Comparison of ENCODE assay signal across 1 cellular context in the genomic region with DNA sequence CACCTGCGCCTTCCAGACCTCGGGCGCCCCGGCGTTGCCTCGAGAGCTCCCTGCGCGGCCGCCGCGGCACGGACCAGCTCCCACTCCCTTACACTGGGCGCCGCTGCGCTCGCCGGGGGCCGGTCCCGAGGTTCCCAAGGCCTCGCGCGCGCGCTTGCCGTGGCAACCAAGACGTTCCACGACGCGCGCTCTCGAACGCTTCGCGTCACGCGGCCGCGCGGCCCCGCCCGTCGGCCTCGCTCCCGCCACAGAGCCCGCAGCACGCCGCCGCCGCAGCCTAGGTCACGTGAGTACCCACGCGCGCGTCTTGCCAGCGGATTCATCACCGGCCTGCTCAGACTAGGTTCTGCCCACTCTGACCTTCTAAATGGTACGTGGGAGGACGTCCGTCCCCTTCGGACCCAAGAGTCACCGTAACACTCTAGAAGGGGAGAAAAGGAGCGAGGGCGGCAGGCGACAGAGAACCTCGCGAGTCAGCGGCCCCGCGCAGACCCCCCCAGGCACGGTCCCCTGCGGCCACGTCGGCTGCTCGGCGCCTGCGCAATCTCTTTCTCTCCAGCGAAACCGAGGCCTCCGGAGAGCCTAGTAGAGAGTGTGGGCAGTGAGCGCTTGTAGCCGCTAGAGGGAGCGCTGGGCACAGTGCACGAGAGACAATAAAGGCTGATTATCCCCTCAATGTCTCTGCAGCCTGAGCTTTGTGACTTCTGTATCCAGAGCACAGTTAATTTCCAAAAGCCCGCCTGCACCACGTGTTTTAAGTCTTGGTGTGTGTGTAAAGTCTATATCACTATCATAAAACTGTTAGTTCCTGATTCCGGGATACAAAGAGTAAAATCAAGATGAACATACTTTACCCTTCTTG.
TF ChIP-seq lines count a peak whose summit lies in the region.

A gene with protein sequence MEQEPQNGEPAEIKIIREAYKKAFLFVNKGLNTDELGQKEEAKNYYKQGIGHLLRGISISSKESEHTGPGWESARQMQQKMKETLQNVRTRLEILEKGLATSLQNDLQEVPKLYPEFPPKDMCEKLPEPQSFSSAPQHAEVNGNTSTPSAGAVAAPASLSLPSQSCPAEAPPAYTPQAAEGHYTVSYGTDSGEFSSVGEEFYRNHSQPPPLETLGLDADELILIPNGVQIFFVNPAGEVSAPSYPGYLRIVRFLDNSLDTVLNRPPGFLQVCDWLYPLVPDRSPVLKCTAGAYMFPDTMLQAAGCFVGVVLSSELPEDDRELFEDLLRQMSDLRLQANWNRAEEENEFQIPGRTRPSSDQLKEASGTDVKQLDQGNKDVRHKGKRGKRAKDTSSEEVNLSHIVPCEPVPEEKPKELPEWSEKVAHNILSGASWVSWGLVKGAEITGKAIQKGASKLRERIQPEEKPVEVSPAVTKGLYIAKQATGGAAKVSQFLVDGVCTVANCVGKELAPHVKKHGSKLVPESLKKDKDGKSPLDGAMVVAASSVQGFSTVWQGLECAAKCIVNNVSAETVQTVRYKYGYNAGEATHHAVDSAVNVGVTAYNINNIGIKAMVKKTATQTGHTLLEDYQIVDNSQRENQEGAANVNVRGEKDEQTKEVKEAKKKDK (minus strand): TSS at position 173 of the 862 bp plus-strand sequence. CDS start 10,564 bp downstream, outside the sequence.

TF ChIP-seq in HepG2, 621 proteins besides CTCF, POLR2A, EP300 and RAD21 (continued from another document and continues in another):
- TF ChIP-seq, protein P1, sequence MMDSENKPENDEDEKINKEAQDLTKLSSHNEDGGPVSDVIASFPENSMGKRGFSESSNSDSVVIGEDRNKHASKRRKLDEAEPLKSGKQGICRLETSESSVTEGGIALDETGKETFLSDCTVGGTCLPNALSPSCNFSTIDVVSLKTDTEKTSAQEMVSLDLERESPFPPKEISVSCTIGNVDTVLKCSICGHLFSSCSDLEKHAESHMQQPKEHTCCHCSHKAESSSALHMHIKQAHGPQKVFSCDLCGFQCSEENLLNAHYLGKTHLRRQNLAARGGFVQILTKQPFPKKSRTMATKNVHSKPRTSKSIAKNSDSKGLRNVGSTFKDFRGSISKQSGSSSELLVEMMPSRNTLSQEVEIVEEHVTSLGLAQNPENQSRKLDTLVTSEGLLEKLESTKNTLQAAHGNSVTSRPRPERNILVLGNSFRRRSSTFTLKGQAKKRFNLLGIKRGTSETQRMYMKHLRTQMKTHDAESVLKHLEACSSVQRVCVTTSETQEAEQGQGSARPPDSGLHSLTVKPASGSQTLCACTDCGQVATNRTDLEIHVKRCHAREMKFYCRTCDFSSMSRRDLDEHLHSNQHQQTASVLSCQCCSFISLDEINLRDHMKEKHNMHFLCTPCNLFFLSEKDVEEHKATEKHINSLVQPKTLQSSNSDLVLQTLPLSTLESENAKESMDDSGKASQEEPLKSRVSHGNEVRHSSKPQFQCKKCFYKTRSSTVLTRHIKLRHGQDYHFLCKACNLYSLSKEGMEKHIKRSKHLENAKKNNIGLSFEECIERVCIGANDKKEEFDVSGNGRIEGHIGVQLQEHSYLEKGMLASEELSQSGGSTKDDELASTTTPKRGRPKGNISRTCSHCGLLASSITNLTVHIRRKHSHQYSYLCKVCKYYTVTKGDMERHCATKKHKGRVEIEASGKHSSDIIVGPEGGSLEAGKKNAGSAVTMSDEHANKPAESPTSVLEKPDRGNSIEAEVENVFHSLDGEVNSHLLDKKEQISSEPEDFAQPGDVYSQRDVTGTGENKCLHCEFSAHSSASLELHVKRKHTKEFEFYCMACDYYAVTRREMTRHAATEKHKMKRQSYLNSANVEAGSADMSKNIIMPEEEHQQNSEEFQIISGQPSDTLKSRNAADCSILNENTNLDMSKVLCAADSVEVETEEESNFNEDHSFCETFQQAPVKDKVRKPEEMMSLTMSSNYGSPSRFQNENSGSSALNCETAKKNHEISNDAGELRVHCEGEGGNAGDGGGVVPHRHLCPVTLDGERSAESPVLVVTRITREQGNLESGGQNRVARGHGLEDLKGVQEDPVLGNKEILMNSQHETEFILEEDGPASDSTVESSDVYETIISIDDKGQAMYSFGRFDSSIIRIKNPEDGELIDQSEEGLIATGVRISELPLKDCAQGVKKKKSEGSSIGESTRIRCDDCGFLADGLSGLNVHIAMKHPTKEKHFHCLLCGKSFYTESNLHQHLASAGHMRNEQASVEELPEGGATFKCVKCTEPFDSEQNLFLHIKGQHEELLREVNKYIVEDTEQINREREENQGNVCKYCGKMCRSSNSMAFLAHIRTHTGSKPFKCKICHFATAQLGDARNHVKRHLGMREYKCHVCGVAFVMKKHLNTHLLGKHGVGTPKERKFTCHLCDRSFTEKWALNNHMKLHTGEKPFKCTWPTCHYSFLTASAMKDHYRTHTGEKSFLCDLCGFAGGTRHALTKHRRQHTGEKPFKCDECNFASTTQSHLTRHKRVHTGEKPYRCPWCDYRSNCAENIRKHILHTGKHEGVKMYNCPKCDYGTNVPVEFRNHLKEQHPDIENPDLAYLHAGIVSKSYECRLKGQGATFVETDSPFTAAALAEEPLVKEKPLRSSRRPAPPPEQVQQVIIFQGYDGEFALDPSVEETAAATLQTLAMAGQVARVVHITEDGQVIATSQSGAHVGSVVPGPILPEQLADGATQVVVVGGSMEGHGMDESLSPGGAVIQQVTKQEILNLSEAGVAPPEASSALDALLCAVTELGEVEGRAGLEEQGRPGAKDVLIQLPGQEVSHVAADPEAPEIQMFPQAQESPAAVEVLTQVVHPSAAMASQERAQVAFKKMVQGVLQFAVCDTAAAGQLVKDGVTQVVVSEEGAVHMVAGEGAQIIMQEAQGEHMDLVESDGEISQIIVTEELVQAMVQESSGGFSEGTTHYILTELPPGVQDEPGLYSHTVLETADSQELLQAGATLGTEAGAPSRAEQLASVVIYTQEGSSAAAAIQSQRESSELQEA (CRISPR knock-in tag; IDR thresholded peaks at IDR 0.05; ENCODE audit: not compliant biosample characterization), result no peak
- TF ChIP-seq, protein P2, sequence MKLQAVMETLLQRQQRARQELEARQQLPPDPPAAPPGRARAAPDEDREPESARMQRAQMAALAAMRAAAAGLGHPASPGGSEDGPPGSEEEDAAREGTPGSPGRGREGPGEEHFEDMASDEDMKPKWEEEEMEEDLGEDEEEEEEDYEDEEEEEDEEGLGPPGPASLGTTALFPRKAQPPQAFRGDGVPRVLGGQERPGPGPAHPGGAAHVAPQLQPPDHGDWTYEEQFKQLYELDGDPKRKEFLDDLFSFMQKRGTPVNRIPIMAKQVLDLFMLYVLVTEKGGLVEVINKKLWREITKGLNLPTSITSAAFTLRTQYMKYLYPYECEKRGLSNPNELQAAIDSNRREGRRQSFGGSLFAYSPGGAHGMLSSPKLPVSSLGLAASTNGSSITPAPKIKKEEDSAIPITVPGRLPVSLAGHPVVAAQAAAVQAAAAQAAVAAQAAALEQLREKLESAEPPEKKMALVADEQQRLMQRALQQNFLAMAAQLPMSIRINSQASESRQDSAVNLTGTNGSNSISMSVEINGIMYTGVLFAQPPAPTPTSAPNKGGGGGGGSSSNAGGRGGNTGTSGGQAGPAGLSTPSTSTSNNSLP (IDR thresholded peaks at IDR 0.05; ENCODE audit: low read depth, low read length), result peak; percentile 45; the same call in 1 of the 2 replicates
- TF ChIP-seq THYN1 (CRISPR knock-in tag; IDR thresholded peaks at IDR 0.05; ENCODE audit: borderline replicate concordance, low read depth) (no peak), ZSCAN30 (CRISPR knock-in tag; IDR thresholded peaks at IDR 0.05) (no peak), ZNF274 (CRISPR knock-in tag; IDR thresholded peaks at IDR 0.05) (0 out of 2 replicates have a peak, but pooled peaks have one; percentile 59), FOXJ3 (CRISPR knock-in tag; IDR thresholded peaks at IDR 0.05; ENCODE audit: borderline replicate concordance) (no peak), MYC (CRISPR knock-in tag; IDR thresholded peaks at IDR 0.05; ENCODE audit: borderline replicate concordance) (peak; percentile 13; the same call in 1 of the 2 replicates), IRF2 (CRISPR knock-in tag; IDR thresholded peaks at IDR 0.05) (no peak), ASH2L (IDR thresholded peaks at IDR 0.05; ENCODE audit: insufficient read length, low read depth, low read length) (no peak), ZNF484 (CRISPR knock-in tag; IDR thresholded peaks at IDR 0.05; ENCODE audit: borderline replicate concordance, low read depth) (no peak), ZBTB42 (CRISPR knock-in tag; IDR thresholded peaks at IDR 0.05) (no peak), SMC3 (IDR thresholded peaks at IDR 0.05; ENCODE audit: low read length) (peak; percentile 43), NONO (IDR thresholded peaks at IDR 0.05) (no peak), NONO (CRISPR knock-in tag; conservative IDR thresholded peaks at IDR 0.05) (peak; percentile 45; the same call in 1 of the 2 replicates), GATAD1 (CRISPR knock-in tag; IDR thresholded peaks at IDR 0.05) (0 out of 2 replicates have a peak, but pooled peaks have one; percentile 20), KMT2A (CRISPR knock-in tag; IDR thresholded peaks at IDR 0.05) (peak; percentile 61; the same call in 1 of the 2 replicates), GLI4 (CRISPR knock-in tag; IDR thresholded peaks at IDR 0.05; ENCODE audit: borderline replicate concordance) (peak; percentile 32; the same call in 1 of the 2 replicates)
- TF ChIP-seq, protein P3, sequence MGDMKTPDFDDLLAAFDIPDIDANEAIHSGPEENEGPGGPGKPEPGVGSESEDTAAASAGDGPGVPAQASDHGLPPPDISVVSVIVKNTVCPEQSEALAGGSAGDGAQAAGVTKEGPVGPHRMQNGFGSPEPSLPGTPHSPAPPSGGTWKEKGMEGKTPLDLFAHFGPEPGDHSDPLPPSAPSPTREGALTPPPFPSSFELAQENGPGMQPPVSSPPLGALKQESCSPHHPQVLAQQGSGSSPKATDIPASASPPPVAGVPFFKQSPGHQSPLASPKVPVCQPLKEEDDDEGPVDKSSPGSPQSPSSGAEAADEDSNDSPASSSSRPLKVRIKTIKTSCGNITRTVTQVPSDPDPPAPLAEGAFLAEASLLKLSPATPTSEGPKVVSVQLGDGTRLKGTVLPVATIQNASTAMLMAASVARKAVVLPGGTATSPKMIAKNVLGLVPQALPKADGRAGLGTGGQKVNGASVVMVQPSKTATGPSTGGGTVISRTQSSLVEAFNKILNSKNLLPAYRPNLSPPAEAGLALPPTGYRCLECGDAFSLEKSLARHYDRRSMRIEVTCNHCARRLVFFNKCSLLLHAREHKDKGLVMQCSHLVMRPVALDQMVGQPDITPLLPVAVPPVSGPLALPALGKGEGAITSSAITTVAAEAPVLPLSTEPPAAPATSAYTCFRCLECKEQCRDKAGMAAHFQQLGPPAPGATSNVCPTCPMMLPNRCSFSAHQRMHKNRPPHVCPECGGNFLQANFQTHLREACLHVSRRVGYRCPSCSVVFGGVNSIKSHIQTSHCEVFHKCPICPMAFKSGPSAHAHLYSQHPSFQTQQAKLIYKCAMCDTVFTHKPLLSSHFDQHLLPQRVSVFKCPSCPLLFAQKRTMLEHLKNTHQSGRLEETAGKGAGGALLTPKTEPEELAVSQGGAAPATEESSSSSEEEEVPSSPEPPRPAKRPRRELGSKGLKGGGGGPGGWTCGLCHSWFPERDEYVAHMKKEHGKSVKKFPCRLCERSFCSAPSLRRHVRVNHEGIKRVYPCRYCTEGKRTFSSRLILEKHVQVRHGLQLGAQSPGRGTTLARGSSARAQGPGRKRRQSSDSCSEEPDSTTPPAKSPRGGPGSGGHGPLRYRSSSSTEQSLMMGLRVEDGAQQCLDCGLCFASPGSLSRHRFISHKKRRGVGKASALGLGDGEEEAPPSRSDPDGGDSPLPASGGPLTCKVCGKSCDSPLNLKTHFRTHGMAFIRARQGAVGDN (CRISPR knock-in tag; IDR thresholded peaks at IDR 0.05), result peak; percentile 77
- TF ChIP-seq, protein P4, sequence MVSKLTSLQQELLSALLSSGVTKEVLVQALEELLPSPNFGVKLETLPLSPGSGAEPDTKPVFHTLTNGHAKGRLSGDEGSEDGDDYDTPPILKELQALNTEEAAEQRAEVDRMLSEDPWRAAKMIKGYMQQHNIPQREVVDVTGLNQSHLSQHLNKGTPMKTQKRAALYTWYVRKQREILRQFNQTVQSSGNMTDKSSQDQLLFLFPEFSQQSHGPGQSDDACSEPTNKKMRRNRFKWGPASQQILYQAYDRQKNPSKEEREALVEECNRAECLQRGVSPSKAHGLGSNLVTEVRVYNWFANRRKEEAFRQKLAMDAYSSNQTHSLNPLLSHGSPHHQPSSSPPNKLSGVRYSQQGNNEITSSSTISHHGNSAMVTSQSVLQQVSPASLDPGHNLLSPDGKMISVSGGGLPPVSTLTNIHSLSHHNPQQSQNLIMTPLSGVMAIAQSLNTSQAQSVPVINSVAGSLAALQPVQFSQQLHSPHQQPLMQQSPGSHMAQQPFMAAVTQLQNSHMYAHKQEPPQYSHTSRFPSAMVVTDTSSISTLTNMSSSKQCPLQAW (CRISPR knock-in tag; IDR thresholded peaks at IDR 0.05), result 0 out of 2 replicates have a peak, but pooled peaks have one; percentile 29
- TF ChIP-seq, protein P5, sequence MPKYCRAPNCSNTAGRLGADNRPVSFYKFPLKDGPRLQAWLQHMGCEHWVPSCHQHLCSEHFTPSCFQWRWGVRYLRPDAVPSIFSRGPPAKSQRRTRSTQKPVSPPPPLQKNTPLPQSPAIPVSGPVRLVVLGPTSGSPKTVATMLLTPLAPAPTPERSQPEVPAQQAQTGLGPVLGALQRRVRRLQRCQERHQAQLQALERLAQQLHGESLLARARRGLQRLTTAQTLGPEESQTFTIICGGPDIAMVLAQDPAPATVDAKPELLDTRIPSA (CRISPR knock-in tag; IDR thresholded peaks at IDR 0.05; ENCODE audit: borderline replicate concordance), result no peak
- TF ChIP-seq, protein P6, sequence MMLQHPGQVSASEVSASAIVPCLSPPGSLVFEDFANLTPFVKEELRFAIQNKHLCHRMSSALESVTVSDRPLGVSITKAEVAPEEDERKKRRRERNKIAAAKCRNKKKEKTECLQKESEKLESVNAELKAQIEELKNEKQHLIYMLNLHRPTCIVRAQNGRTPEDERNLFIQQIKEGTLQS (CRISPR knock-in tag; IDR thresholded peaks at IDR 0.05), result no peak
- TF ChIP-seq, protein P7, sequence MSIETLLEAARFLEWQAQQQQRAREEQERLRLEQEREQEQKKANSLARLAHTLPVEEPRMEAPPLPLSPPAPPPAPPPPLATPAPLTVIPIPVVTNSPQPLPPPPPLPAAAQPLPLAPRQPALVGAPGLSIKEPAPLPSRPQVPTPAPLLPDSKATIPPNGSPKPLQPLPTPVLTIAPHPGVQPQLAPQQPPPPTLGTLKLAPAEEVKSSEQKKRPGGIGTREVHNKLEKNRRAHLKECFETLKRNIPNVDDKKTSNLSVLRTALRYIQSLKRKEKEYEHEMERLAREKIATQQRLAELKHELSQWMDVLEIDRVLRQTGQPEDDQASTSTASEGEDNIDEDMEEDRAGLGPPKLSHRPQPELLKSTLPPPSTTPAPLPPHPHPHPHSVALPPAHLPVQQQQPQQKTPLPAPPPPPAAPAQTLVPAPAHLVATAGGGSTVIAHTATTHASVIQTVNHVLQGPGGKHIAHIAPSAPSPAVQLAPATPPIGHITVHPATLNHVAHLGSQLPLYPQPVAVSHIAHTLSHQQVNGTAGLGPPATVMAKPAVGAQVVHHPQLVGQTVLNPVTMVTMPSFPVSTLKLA (IDR thresholded peaks at IDR 0.05), result no peak
- TF ChIP-seq, protein P8, sequence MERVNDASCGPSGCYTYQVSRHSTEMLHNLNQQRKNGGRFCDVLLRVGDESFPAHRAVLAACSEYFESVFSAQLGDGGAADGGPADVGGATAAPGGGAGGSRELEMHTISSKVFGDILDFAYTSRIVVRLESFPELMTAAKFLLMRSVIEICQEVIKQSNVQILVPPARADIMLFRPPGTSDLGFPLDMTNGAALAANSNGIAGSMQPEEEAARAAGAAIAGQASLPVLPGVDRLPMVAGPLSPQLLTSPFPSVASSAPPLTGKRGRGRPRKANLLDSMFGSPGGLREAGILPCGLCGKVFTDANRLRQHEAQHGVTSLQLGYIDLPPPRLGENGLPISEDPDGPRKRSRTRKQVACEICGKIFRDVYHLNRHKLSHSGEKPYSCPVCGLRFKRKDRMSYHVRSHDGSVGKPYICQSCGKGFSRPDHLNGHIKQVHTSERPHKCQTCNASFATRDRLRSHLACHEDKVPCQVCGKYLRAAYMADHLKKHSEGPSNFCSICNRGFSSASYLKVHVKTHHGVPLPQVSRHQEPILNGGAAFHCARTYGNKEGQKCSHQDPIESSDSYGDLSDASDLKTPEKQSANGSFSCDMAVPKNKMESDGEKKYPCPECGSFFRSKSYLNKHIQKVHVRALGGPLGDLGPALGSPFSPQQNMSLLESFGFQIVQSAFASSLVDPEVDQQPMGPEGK (CRISPR knock-in tag; IDR thresholded peaks at IDR 0.05), result peak; percentile 74
